33 cellular contexts compared by ENCODE assay signal in genomic region chr10:103257812-103258211, GRCh38. TPM values are rescaled to one million over a fixed set of nuclear protein-coding genes. Genes with fewer than 3 reads are reported as not detected.
"Had no signal": no experiment of that assay in that cellular context is flagged by ENCODE, and none has a peak within 500 bp of the region (broad histone marks: within the 10 kb centered on the region; RNA-seq: fewer than 3 reads in every experiment).

No MANE protein-coding gene starts in this region.

- H3K27me3 Mint-ChIP-seq: type B pancreatic cell had no signal

- H3K36me3 Mint-ChIP-seq: stimulated activated effector memory CD8-positive, alpha-beta T cell treated with anti-CD3 and anti-CD28 coated beads, Interleukin-12 subunit alpha, Interleukin-12 subunit beta, amount 100 ng/mL, for 72 hours; type B pancreatic cell had no signal

- H3K27me3 ChIP-seq: testis, thyroid gland, tibial artery, tibial nerve, transverse colon, upper lobe of left lung, upper lobe of right lung, uterus, vagina had no signal

- FAIRE-seq: urothelium cell line had no signal

- H3K4me3 ChIP-seq: stomach, suprapubic skin, testis, thoracic aorta, thyroid gland, tibial artery, tibial nerve, transverse colon, upper lobe of left lung, upper lobe of right lung, uterus, vagina had no signal

- H3K9me3 Mint-ChIP-seq: stimulated activated effector memory CD8-positive, alpha-beta T cell treated with anti-CD3 and anti-CD28 coated beads, Interleukin-12 subunit alpha, Interleukin-12 subunit beta, amount 100 ng/mL, for 72 hours had no signal

- H3K36me3 ChIP-seq: stomach, suprapubic skin, thoracic aorta, thyroid gland, tibial artery, tibial nerve, transverse colon, upper lobe of left lung, upper lobe of right lung, uterus, vagina had no signal

- H3K27ac Mint-ChIP-seq: stimulated activated effector memory CD8-positive, alpha-beta T cell treated with anti-CD3 and anti-CD28 coated beads, Interleukin-12 subunit alpha, Interleukin-12 subunit beta, amount 100 ng/mL, for 72 hours; stimulated activated memory B cell treated with anti-CD40 and anti-IgM and Interleukin-4, amounts not matched to agents 10 μg/mL and 1 μg/mL and 100 μg/mL, for 72 hours; stimulated activated naive B cell treated with anti-CD40 and anti-IgM and Interleukin-4, amounts not matched to agents 10 μg/mL and 1 μg/mL and 100 μg/mL, for 72 hours; stimulated activated naive CD8-positive, alpha-beta T cell treated with anti-CD3 and anti-CD28 coated beads, Interleukin-15, amount 100 ng/mL, for 72 hours; stimulated activated naive CD8-positive, alpha-beta T cell treated with anti-CD3 and anti-CD28 coated beads, Interleukin-15, Interleukin-2, amounts not matched to agents 100 ng/mL and 50 ng/mL, for 24 hours; type B pancreatic cell had no signal

- H3K27ac ChIP-seq: stomach, suprapubic skin, testis, thoracic aorta, thyroid gland, tibial artery, tibial nerve, transverse colon, upper lobe of left lung, upper lobe of right lung, uterus, vagina had no signal

- H3K9me3 ChIP-seq: suprapubic skin, testis, thoracic aorta, thyroid gland, tibial artery, transverse colon, upper lobe of left lung, upper lobe of right lung, uterus, vagina had no signal

- H3K4me1 ChIP-seq: stomach, suprapubic skin, testis, thyroid gland, tibial artery, tibial nerve, transverse colon, upper lobe of left lung, upper lobe of right lung, uterus, vagina had no signal

- H3K4me1 Mint-ChIP-seq: stimulated activated effector memory CD8-positive, alpha-beta T cell treated with anti-CD3 and anti-CD28 coated beads, Interleukin-12 subunit alpha, Interleukin-12 subunit beta, amount 100 ng/mL, for 72 hours; stimulated activated memory B cell treated with anti-CD40 and anti-IgM and Interleukin-4, amounts not matched to agents 10 μg/mL and 1 μg/mL and 100 μg/mL, for 72 hours; stimulated activated naive CD8-positive, alpha-beta T cell treated with anti-CD3 and anti-CD28 coated beads, Interleukin-15, amount 100 ng/mL, for 72 hours had no signal

- DNase-seq: stimulated activated CD4-positive, alpha-beta T cell treated with anti-CD3 and anti-CD28 coated beads, Interleukin-2, amount 100 ng/mL, for 48 hours; stimulated activated CD4-positive, alpha-beta T cell treated with anti-CD3 and anti-CD28 coated beads, Interleukin-4, amount 100 ng/mL, for 1 hour; stimulated activated CD4-positive, alpha-beta T cell treated with anti-CD3 and anti-CD28 coated beads, Interleukin-4, amount 100 ng/mL, for 24 hours; stimulated activated CD4-positive, alpha-beta T cell treated with anti-CD3 and anti-CD28 coated beads, Interleukin-4, amount 100 ng/mL, for 4 hours; stimulated activated CD8-positive, alpha-beta memory T cell treated with anti-CD3 and anti-CD28 coated beads, Interleukin-4, amount 100 ng/mL, for 48 hours; stimulated activated naive B cell treated with anti-CD40 and anti-IgM and Interleukin-4, amounts not matched to agents 10 μg/mL and 1 μg/mL and 100 μg/mL, for 72 hours; stimulated activated naive CD4-positive, alpha-beta T cell; stimulated activated naive CD4-positive, alpha-beta T cell treated with Interleukin-2 at 50 U/mL for 16 hours; stimulated activated naive CD8-positive, alpha-beta T cell treated with anti-CD3 and anti-CD28 coated beads, Interleukin-15, amount 100 ng/mL, for 72 hours; stimulated activated naive CD8-positive, alpha-beta T cell treated with anti-CD3 and anti-CD28 coated beads, Interleukin-15, Interleukin-2, amounts not matched to agents 100 U/mL and 50 U/mL, for 24 hours; stomach; substantia nigra; testis; thyroid gland; tibial artery; transverse colon; trophoblast cell; upper lobe of left lung; upper lobe of right lung; uterus had no signal

- H3K4me3 Mint-ChIP-seq: stimulated activated effector memory CD8-positive, alpha-beta T cell treated with anti-CD3 and anti-CD28 coated beads, Interleukin-12 subunit alpha, Interleukin-12 subunit beta, amount 100 ng/mL, for 72 hours; stimulated activated memory B cell treated with anti-CD40 and anti-IgM and Interleukin-4, amounts not matched to agents 10 μg/mL and 1 μg/mL and 100 μg/mL, for 72 hours; stimulated activated naive B cell treated with anti-CD40 and anti-IgM and Interleukin-4, amounts not matched to agents 10 μg/mL and 1 μg/mL and 100 μg/mL, for 72 hours; stimulated activated naive CD8-positive, alpha-beta T cell treated with anti-CD3 and anti-CD28 coated beads, Interleukin-15, amount 100 ng/mL, for 72 hours; stimulated activated naive CD8-positive, alpha-beta T cell treated with anti-CD3 and anti-CD28 coated beads, Interleukin-15, Interleukin-2, amounts not matched to agents 100 ng/mL and 50 ng/mL, for 24 hours; type B pancreatic cell had no signal

RNA-seq across cellular contexts. Expression of gene RPEL1, which starts 12.1 kb away (rescaled TPM):
- total RNA-seq: stomach, subcutaneous adipose tissue, suprapubic skin, temporal lobe, testis, thoracic aorta, thyroid gland, tibial nerve, transverse colon, upper lobe of left lung, upper lobe of right lung, ureter, urinary bladder, vagina had no signal

RNA-seq across cellular contexts. Expression of gene INA, which starts 19.1 kb away (rescaled TPM):
- total RNA-seq: subcutaneous adipose tissue, thoracic aorta, tibial nerve, upper lobe of right lung had no signal
